1 cellular context compared by ENCODE assay signal in the genomic region with DNA sequence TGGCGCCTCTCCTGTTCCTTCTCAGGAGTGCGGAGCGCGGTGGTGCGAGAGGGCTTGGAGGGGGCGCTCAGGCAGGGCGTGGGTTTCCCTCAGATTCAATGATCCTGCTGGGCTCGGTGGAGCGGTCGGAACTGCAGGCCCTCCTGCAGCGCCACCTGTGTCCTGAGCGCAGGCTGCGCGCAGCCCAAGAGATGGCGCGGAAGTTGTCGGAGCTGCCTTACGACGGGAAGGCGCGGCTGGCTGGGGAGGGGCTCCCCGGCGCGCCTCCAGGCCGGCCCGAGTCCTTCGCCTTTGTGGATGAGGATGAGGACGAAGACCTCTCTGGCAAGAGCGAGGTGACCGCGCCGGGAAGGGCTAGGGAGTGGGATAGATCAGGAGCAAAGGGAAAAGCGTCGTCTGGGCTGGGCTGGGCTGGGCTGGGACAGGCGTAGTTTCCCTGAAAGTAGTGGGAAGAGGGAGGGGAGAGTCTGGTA.
A peak's percentile ranks its signal among the peaks of the same experiment; 100 is the strongest.
TF ChIP-seq lines count a peak whose summit lies in the region.

No MANE protein-coding gene starts in this region.

TF ChIP-seq in K562, 482 proteins besides CTCF, POLR2A, EP300 and RAD21 (continued from another document):
- TF ChIP-seq THAP12 (CRISPR knock-in tag; IDR thresholded peaks at IDR 0.05) (0 out of 2 replicates have a peak, but pooled peaks have one; percentile 26), HNRNPLL (IDR thresholded peaks at IDR 0.05; ENCODE audit: low read depth, low read length, poor library complexity, severe bottlenecking) (peak; percentile 89), SRSF1 (IDR thresholded peaks at IDR 0.05; ENCODE audit: low read depth, low read length) (no peak), SREBF1 (IDR thresholded peaks at IDR 0.05; ENCODE audit: borderline replicate concordance, low read depth, low read length) (no peak), BHLHE40 (IDR thresholded peaks at IDR 0.05; ENCODE audit: low read length) (0 out of 2 replicates have a peak, but pooled peaks have one; percentile 21), PHF20 (IDR thresholded peaks at IDR 0.05; ENCODE audit: partially characterized antibody) (peak; percentile 64), ATF7 (IDR thresholded peaks at IDR 0.05) (peak; percentile 35; the same call in 1 of the 2 replicates), NBN (IDR thresholded peaks at IDR 0.05; ENCODE audit: low read depth) (peak; percentile 56; the same call in 1 of the 2 replicates), SMAD4 (CRISPR knock-in tag; conservative IDR thresholded peaks at IDR 0.05) (peak; percentile 40; the same call in 1 of the 2 replicates), KDM4B (IDR thresholded peaks at IDR 0.05; ENCODE audit: borderline replicate concordance in 2 of 2, low read depth in 1 of 2) (0 out of 4 replicates have a peak, but pooled peaks of 1 of the 2 experiments have one; percentile 55), HCFC1 (IDR thresholded peaks at IDR 0.05; ENCODE audit: low read depth, low read length) (peak; percentile 30; the same call in 1 of the 2 replicates), HLTF (IDR thresholded peaks at IDR 0.05) (no peak), L3MBTL2 (IDR thresholded peaks at IDR 0.05) (peak; percentile 85), RBBP5 (IDR thresholded peaks at IDR 0.05; ENCODE audit: borderline replicate concordance, insufficient read depth, low read length, poor library complexity, severe bottlenecking) (no peak), RB1 (IDR thresholded peaks at IDR 0.05; ENCODE audit: low read depth) (peak; percentile 96), MYC (IDR thresholded peaks at IDR 0.05; ENCODE audit: low read depth, low read length) (peak; percentile 59; the same call in 1 of the 2 replicates), MYC (CRISPR knock-in tag; IDR thresholded peaks at IDR 0.05; ENCODE audit: borderline replicate concordance, low read depth) (0 out of 2 replicates have a peak, but pooled peaks have one; percentile 32), JUND (IDR thresholded peaks at IDR 0.05; ENCODE audit: borderline replicate concordance, low read depth, low read length) (peak; percentile 43; the same call in 1 of the 2 replicates), JUND (tag; IDR thresholded peaks at IDR 0.05; ENCODE audit: borderline replicate concordance, low read depth, low read length) (peak; percentile 48; the same call in 1 of the 3 replicates), POLR2G (IDR thresholded peaks at IDR 0.05; ENCODE audit: low read depth, low read length) (peak; percentile 69), ZNF184 (CRISPR knock-in tag; IDR thresholded peaks at IDR 0.05) (no peak), NEUROD1 (IDR thresholded peaks at IDR 0.05; ENCODE audit: borderline replicate concordance, low read depth, low read length, partially characterized antibody) (peak; percentile 37), SRF (CRISPR knock-in tag; IDR thresholded peaks at IDR 0.05) (peak in 1 of 2 experiments; percentile 14; a peak in 1 of 4 replicates), ZC3H4 (CRISPR knock-in tag; IDR thresholded peaks at IDR 0.05; ENCODE audit: borderline replicate concordance) (no peak), GATAD2A (IDR thresholded peaks at IDR 0.05) (0 out of 2 replicates have a peak, but pooled peaks have one; percentile 50)
- TF ChIP-seq, protein P1, sequence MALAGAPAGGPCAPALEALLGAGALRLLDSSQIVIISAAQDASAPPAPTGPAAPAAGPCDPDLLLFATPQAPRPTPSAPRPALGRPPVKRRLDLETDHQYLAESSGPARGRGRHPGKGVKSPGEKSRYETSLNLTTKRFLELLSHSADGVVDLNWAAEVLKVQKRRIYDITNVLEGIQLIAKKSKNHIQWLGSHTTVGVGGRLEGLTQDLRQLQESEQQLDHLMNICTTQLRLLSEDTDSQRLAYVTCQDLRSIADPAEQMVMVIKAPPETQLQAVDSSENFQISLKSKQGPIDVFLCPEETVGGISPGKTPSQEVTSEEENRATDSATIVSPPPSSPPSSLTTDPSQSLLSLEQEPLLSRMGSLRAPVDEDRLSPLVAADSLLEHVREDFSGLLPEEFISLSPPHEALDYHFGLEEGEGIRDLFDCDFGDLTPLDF (CRISPR knock-in tag; IDR thresholded peaks at IDR 0.05) = 0 out of 2 replicates have a peak, but pooled peaks have one; percentile 7
- TF ChIP-seq, protein P2, sequence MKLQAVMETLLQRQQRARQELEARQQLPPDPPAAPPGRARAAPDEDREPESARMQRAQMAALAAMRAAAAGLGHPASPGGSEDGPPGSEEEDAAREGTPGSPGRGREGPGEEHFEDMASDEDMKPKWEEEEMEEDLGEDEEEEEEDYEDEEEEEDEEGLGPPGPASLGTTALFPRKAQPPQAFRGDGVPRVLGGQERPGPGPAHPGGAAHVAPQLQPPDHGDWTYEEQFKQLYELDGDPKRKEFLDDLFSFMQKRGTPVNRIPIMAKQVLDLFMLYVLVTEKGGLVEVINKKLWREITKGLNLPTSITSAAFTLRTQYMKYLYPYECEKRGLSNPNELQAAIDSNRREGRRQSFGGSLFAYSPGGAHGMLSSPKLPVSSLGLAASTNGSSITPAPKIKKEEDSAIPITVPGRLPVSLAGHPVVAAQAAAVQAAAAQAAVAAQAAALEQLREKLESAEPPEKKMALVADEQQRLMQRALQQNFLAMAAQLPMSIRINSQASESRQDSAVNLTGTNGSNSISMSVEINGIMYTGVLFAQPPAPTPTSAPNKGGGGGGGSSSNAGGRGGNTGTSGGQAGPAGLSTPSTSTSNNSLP (IDR thresholded peaks at IDR 0.05; ENCODE audit: borderline replicate concordance, low read depth, low read length) = no peak
- TF ChIP-seq, protein P3, sequence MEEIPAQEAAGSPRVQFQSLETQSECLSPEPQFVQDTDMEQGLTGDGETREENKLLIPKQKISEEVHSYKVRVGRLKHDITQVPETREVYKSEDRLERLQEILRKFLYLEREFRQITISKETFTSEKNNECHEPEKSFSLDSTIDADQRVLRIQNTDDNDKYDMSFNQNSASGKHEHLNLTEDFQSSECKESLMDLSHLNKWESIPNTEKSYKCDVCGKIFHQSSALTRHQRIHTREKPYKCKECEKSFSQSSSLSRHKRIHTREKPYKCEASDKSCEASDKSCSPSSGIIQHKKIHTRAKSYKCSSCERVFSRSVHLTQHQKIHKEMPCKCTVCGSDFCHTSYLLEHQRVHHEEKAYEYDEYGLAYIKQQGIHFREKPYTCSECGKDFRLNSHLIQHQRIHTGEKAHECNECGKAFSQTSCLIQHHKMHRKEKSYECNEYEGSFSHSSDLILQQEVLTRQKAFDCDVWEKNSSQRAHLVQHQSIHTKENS (CRISPR knock-in tag; IDR thresholded peaks at IDR 0.05) = no peak
- TF ChIP-seq, protein P4, sequence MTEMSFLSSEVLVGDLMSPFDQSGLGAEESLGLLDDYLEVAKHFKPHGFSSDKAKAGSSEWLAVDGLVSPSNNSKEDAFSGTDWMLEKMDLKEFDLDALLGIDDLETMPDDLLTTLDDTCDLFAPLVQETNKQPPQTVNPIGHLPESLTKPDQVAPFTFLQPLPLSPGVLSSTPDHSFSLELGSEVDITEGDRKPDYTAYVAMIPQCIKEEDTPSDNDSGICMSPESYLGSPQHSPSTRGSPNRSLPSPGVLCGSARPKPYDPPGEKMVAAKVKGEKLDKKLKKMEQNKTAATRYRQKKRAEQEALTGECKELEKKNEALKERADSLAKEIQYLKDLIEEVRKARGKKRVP (CRISPR knock-in tag; IDR thresholded peaks at IDR 0.05) = no peak
